ENCODE assay signal across 6 cellular contexts in the genomic region with DNA sequence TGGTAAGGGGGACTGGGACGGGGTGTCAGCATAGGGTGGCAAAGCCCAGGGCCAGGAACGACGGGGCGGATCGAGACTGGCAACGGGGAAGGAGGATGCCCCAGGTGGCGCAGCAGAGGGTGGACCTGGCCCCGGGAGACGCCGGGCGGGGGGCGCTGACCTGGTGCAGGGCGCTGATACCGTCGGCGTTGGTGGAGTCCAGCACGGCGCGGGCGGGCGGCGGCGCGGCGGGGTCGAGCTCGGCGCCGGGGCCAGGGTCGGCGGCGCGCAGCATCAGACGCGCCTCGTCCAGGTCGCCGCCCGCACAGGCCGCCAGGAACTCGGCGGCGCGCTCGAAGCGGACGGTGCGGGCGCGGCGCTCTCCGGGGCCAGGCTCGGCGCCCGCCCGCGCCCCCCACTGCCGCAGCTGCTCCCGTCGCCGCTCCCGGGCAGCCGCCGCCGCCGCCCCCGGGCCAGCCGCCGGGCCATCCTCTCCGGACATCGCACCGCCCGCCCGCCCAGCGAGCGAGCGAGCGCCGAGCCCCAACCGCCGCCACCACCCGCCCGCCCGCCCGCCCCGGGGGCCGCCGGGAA. TPM values are rescaled to one million over a fixed set of nuclear protein-coding genes. Genes with fewer than 3 reads are reported as not detected.
DNase-seq lines count a peak whose midpoint lies in the region; ATAC-seq and FAIRE-seq lines count a peak whose summit lies in the region.

No MANE protein-coding gene starts in this region.

- peaks cover 72% of the 10 kb centered on the region for H3K4me1 ChIP-seq in Karpas-422 (ENCODE audit: low read length)

- no peak overlapping the region for H2AFZ ChIP-seq in Karpas-422 (ENCODE audit: low read length)

- no peaks in the 10 kb centered on the region for H3K9me3 Mint-ChIP-seq in stimulated activated effector memory CD8-positive, alpha-beta T cell treated with anti-CD3 and anti-CD28 coated beads, Interleukin-12 subunit alpha, Interleukin-12 subunit beta, amount 100 ng/mL, for 72 hours

- DNase-seq in Karpas-422 (peak; percentile 68), urothelium cell line (ENCODE audit: low spot score) (no peak)
- peak in 1 of 2 donors; percentile 63 for DNase-seq in stimulated activated effector memory CD8-positive, alpha-beta T cell treated with anti-CD3 and anti-CD28 coated beads, Interleukin-12 subunit alpha, Interleukin-12 subunit beta, amount 100 ng/mL, for 72 hours (ENCODE audit: low spot score in 2 of 2)

- H3K4me3 ChIP-seq in Karpas-422 (ENCODE audit: low read length): peak overlapping the region; percentile 93

- FAIRE-seq in urothelium cell line (lab: Jason Lieb, UNC): no peak

- peak overlapping the region; percentile 86 for H3K9ac ChIP-seq in Karpas-422 (ENCODE audit: low read length)

- H3K9me2 ChIP-seq in Karpas-422 (replicated peaks; ENCODE audit: insufficient read depth, low read length): no peaks in the 10 kb centered on the region

- H3K79me2 ChIP-seq in Karpas-422 (ENCODE audit: low read length): peaks cover 58% of the 10 kb centered on the region

- peak overlapping the region; percentile 88 for H3K4me2 ChIP-seq in Karpas-422 (ENCODE audit: low read depth, low read length, poor library complexity, severe bottlenecking)

- peak overlapping the region; percentile 99 for H3K4me3 Mint-ChIP-seq in stimulated activated effector memory CD8-positive, alpha-beta T cell treated with anti-CD3 and anti-CD28 coated beads, Interleukin-12 subunit alpha, Interleukin-12 subunit beta, amount 100 ng/mL, for 72 hours

- peaks cover 47% of the 10 kb centered on the region for H4K20me1 ChIP-seq in Karpas-422 (ENCODE audit: insufficient read depth, low read depth, low read length)

- peak overlapping the region; percentile 93 for H3K27ac Mint-ChIP-seq in stimulated activated effector memory CD8-positive, alpha-beta T cell treated with anti-CD3 and anti-CD28 coated beads, Interleukin-12 subunit alpha, Interleukin-12 subunit beta, amount 100 ng/mL, for 72 hours

- H3K27me3 ChIP-seq in Karpas-422 (ENCODE audit: low read length): no peaks in the 10 kb centered on the region

- H3K27ac ChIP-seq in Karpas-422 (ENCODE audit: low read length): peak overlapping the region; percentile 82

- peaks cover 48% of the 10 kb centered on the region for H3K4me1 Mint-ChIP-seq in stimulated activated effector memory CD8-positive, alpha-beta T cell treated with anti-CD3 and anti-CD28 coated beads, Interleukin-12 subunit alpha, Interleukin-12 subunit beta, amount 100 ng/mL, for 72 hours

- no peaks in the 10 kb centered on the region for H3K9me3 ChIP-seq in Karpas-422 (ENCODE audit: low read length)

- ATAC-seq in GM21381 (IDR thresholded peaks at IDR 0.05; ENCODE audit: unreplicated experiment) (peak; percentile 13), esophagus mucosa (peak; percentile 0), HG03571 (IDR thresholded peaks at IDR 0.05; ENCODE audit: unreplicated experiment) (no peak)
- peak; percentile 42 for ATAC-seq in stimulated activated effector memory CD8-positive, alpha-beta T cell treated with anti-CD3 and anti-CD28 coated beads, Interleukin-12 subunit alpha, Interleukin-12 subunit beta, amount 100 ng/mL, for 72 hours

- H3K36me3 ChIP-seq in Karpas-422 (ENCODE audit: insufficient read depth, low read length): peaks cover 7% of the 10 kb centered on the region

- H3K36me3 Mint-ChIP-seq in stimulated activated effector memory CD8-positive, alpha-beta T cell treated with anti-CD3 and anti-CD28 coated beads, Interleukin-12 subunit alpha, Interleukin-12 subunit beta, amount 100 ng/mL, for 72 hours: peaks cover 23% of the 10 kb centered on the region

RNA-seq across cellular contexts. Expression of gene PPP1R12C, which starts 0.3 kb away (rescaled TPM):
- 81.8 and 267 TPM in 2 replicates for total RNA-seq in Karpas-422 (2014; rRNA removed; shearing (Covaris generic); ENCODE audit: low replicate concordance)
- total RNA-seq in esophagus mucosa: 33.3 TPM

RNA-seq across cellular contexts. Expression of gene TNNT1, which starts 31.9 kb away (rescaled TPM):
- 10.4 and 39.0 TPM in 2 replicates for total RNA-seq in Karpas-422 (2014; rRNA removed; shearing (Covaris generic); ENCODE audit: low replicate concordance)
- 9.4 TPM for total RNA-seq in esophagus mucosa

RNA-seq across cellular contexts. Expression of gene TNNI3, which starts 40.4 kb away (rescaled TPM):
- total RNA-seq in Karpas-422 (2014; rRNA removed; shearing (Covaris generic); ENCODE audit: low replicate concordance): 0.93 and 1.2 TPM in 2 replicates
- total RNA-seq in esophagus mucosa: not detected

RNA-seq across cellular contexts. Expression of gene EPS8L1, which starts 41.5 kb away (rescaled TPM):
- total RNA-seq in Karpas-422 (2014; rRNA removed; shearing (Covaris generic); ENCODE audit: low replicate concordance): not detected in 2 replicates
- total RNA-seq in esophagus mucosa: 199 TPM

RNA-seq across cellular contexts. Expression of gene DNAAF3, which starts 49.3 kb away (rescaled TPM):
- 2.5 and 4.2 TPM in 2 replicates for total RNA-seq in Karpas-422 (2014; rRNA removed; shearing (Covaris generic); ENCODE audit: low replicate concordance)
- 1.9 TPM for total RNA-seq in esophagus mucosa
